In genomic region chr2:230007931-230008707, GRCh38 we compare ENCODE assay signal across 8 cellular contexts.
DNase-seq lines count a peak whose midpoint lies in the region; ATAC-seq and TF ChIP-seq lines count a peak whose summit lies in the region.

No MANE protein-coding gene starts in this region.

- no peaks in the 10 kb centered on the region for H3K4me1 ChIP-seq in right lobe of liver

- peak; percentile 81 to 90 (median 88) for TF ChIP-seq CTCF in right lobe of liver (IDR thresholded peaks at IDR 0.05)

- H3K4me3 ChIP-seq in right lobe of liver, result peak overlapping the region in 1 of 3 donors; percentile 5

- intact Hi-C loops in right lobe of liver (cut with DNase I), result no loop called here

- no peak for TF ChIP-seq POLR2A in right lobe of liver (IDR thresholded peaks at IDR 0.05)

- H3K36me3 ChIP-seq in right lobe of liver, result no peaks in the 10 kb centered on the region

- WGBS in right lobe of liver (ENCODE audit: insufficient coverage, low coverage, low lambda C conversion rate, missing lambda C conversion rate), result 17% methylated on average over 7 of the region's 12 CpGs

- ATAC-seq in HG02852 (IDR thresholded peaks at IDR 0.05; ENCODE audit: unreplicated experiment) (peak; percentile 55), right lobe of liver (peak; percentile 79 to 96 (median 92)), HG02798 (IDR thresholded peaks at IDR 0.05; ENCODE audit: poor library complexity, unreplicated experiment) (no peak)

- H3K27me3 ChIP-seq in right lobe of liver, result no peaks in the 10 kb centered on the region

- DNase-seq in D341Med (ENCODE audit: low spot score), result peak; percentile 58
- peak; percentile 59 for DNase-seq in NCI-H69 (lab: John Stamatoyannopoulos, UW)
- peak; percentile 82 for DNase-seq in activated CD4-positive, alpha-beta T cell treated with anti-CD3 and anti-CD28 coated beads, Interleukin-2, amount 50 U/mL, for 1 hour
- peak; percentile 85 for DNase-seq in dermis blood vessel endothelial cell
- DNase-seq in right lobe of liver, result peak; percentile 76 to 84 (median 77)
- peak; percentile 74 to 90 for DNase-seq in stimulated activated CD4-positive, alpha-beta T cell treated with anti-CD3 and anti-CD28 coated beads, Interleukin-4, amount 100 ng/mL, for 48 hours (ENCODE audit: low read depth in 2 of 2)

- H3K9me3 ChIP-seq in right lobe of liver, result no peaks in the 10 kb centered on the region

- no peak overlapping the region for H3K27ac ChIP-seq in right lobe of liver
